22 cellular contexts compared by ENCODE assay signal in genomic region chr10:75129537-75129936, GRCh38.
"Had no signal": no experiment of that assay in that cellular context is flagged by ENCODE, and none has a peak within 500 bp of the region (broad histone marks: within the 10 kb centered on the region; RNA-seq: fewer than 3 reads in every experiment).

No MANE protein-coding gene starts in this region.

- ATAC-seq: esophagus mucosa, heart left ventricle, left colon, left ventricle myocardium superior, natural killer cell had no signal

- DNase-seq: cortex of kidney; dorsolateral prefrontal cortex; effector CD8-positive, alpha-beta T cell; heart left ventricle; hippocampal formation; left colon; left ventricle myocardium superior; mesendoderm; natural killer cell; nucleus accumbens; ovary; stimulated activated CD4-positive, alpha-beta T cell treated with anti-CD3 and anti-CD28 coated beads, Interleukin-2, amount 100 ng/mL, for 48 hours; stomach; substantia nigra; trophoblast cell had no signal

- H3K4me3 ChIP-seq: dorsolateral prefrontal cortex, heart left ventricle, lung, ovary, right atrium auricular region, smooth muscle cell, stomach had no signal

- FAIRE-seq: endometrium, frontal cortex had no signal

- H3K27me3 ChIP-seq: dorsolateral prefrontal cortex, heart left ventricle, ovary, right atrium auricular region, stomach had no signal

- H3K36me3 Mint-ChIP-seq: natural killer cell had no signal

- H3K9me3 ChIP-seq: heart left ventricle, ovary, right atrium auricular region, stomach had no signal

- H3K36me3 ChIP-seq: ovary, right atrium auricular region had no signal

- H3K4me1 Mint-ChIP-seq: neural crest cell had no signal

- H3K9me3 Mint-ChIP-seq: natural killer cell had no signal

- H3K4me3 Mint-ChIP-seq: natural killer cell, neural crest cell had no signal

- H3K27ac Mint-ChIP-seq: natural killer cell had no signal

- H3K27ac ChIP-seq: dorsolateral prefrontal cortex, heart left ventricle, ovary, right atrium auricular region, stomach had no signal
